In genomic region chr11:9861860-9862725, GRCh38 we compare ENCODE assay signal across 1 cellular context.
TF ChIP-seq lines count a peak whose summit lies in the region.

No MANE protein-coding gene starts in this region.

TF ChIP-seq in K562, 482 proteins besides CTCF, POLR2A, EP300 and RAD21 (continued from another document and continues in another):
- TF ChIP-seq CTCFL (IDR thresholded peaks at IDR 0.05; ENCODE audit: borderline replicate concordance, insufficient read depth, low read depth, low read length, poor library complexity, severe bottlenecking): peak; percentile 66
- no peak for TF ChIP-seq NFE2 (IDR thresholded peaks at IDR 0.05; ENCODE audit: low read depth)
- TF ChIP-seq ZBTB34 (CRISPR knock-in tag; IDR thresholded peaks at IDR 0.05): no peak
- TF ChIP-seq ZNF695 (CRISPR knock-in tag; IDR thresholded peaks at IDR 0.05): no peak
- TF ChIP-seq HSF4 (CRISPR knock-in tag; IDR thresholded peaks at IDR 0.05; ENCODE audit: borderline replicate concordance): no peak
- no peak for TF ChIP-seq ZNF212 (CRISPR knock-in tag; IDR thresholded peaks at IDR 0.05)
- TF ChIP-seq YBX1 (IDR thresholded peaks at IDR 0.05): no peak
- no peak for TF ChIP-seq PTTG1 (tag; IDR thresholded peaks at IDR 0.05; ENCODE audit: low read depth)
- TF ChIP-seq NCOA4 (IDR thresholded peaks at IDR 0.05; ENCODE audit: partially characterized antibody): no peak
- TF ChIP-seq POU5F1 (IDR thresholded peaks at IDR 0.05; ENCODE audit: borderline replicate concordance, low read depth, low read length, partially characterized antibody): no peak
- TF ChIP-seq CEBPZ (IDR thresholded peaks at IDR 0.05; ENCODE audit: borderline replicate concordance, low read depth, low read length): no peak
- no peak for TF ChIP-seq ZNF232 (CRISPR knock-in tag; IDR thresholded peaks at IDR 0.05)
- TF ChIP-seq RFX7 (CRISPR knock-in tag; IDR thresholded peaks at IDR 0.05): no peak
- no peak for TF ChIP-seq E2F1 (CRISPR knock-in tag; IDR thresholded peaks at IDR 0.05)
- no peak for TF ChIP-seq PCBP1 (IDR thresholded peaks at IDR 0.05; ENCODE audit: low read depth, low read length, poor library complexity, severe bottlenecking)
- no peak for TF ChIP-seq CREB3L1 (IDR thresholded peaks at IDR 0.05; ENCODE audit: borderline replicate concordance, low read depth)
- no peak for TF ChIP-seq COPS2 (conservative IDR thresholded peaks at IDR 0.05)
- no peak for TF ChIP-seq TAL1 (IDR thresholded peaks at IDR 0.05)
- no peak for TF ChIP-seq CUX1 (CRISPR knock-in tag; IDR thresholded peaks at IDR 0.05)
- no peak for TF ChIP-seq SMARCA5 (IDR thresholded peaks at IDR 0.05)
- TF ChIP-seq NR2C1 (IDR thresholded peaks at IDR 0.05): no peak
- no peak for TF ChIP-seq NR2C1 (tag; IDR thresholded peaks at IDR 0.05)
- peak in 1 of 3 experiments; percentile 33 for TF ChIP-seq YY1 (IDR thresholded peaks at IDR 0.05; ENCODE audit: borderline replicate concordance in 1 of 3, control insufficient read depth in 1 of 3, extremely low read depth in 1 of 3, insufficient read depth in 3 of 3, insufficient read length in 1 of 3, insufficient replicate concordance in 2 of 3, low read depth in 1 of 3, low read length in 2 of 3)
- no peak for TF ChIP-seq RFX5 (IDR thresholded peaks at IDR 0.05; ENCODE audit: low read depth, low read length)
- no peak for TF ChIP-seq CHAMP1 (IDR thresholded peaks at IDR 0.05)
